8 cellular contexts compared by ENCODE assay signal in genomic region chr3:49813497-49814174, GRCh38. TPM values are rescaled to one million over a fixed set of nuclear protein-coding genes. Genes with fewer than 3 reads are reported as not detected.
DNase-seq lines count a peak whose midpoint lies in the region; ATAC-seq and TF ChIP-seq lines count a peak whose summit lies in the region.

Gene UBA7, minus strand, starts transcription at chr3:49813953. Its CDS starts 166 bp downstream, at chr3:49813787.

- peak; percentile 69 for DNase-seq in CD1c-positive myeloid dendritic cell (ENCODE audit: extremely low spot score)
- peak; percentile 82 for DNase-seq in GM20000 (ENCODE audit: low spot score)
- DNase-seq in NCI-H2196 (lab: John Stamatoyannopoulos, UW; ENCODE audit: unreplicated experiment): peak; percentile 52
- peak; percentile 61 for DNase-seq in activated naive CD8-positive, alpha-beta T cell treated with anti-CD3 and anti-CD28 coated beads, Interleukin-2, amount 10 ng/mL, durations not matched to agents 7 days and 5 days
- peak; percentile 61 to 74 (median 69) for DNase-seq in heart left ventricle
- DNase-seq in gastrocnemius medialis: no peak
- no peak for DNase-seq in BE2C

- H3K4me1 Mint-ChIP-seq in activated naive CD8-positive, alpha-beta T cell treated with anti-CD3 and anti-CD28 coated beads, Interleukin-2, amount 10 ng/mL, durations not matched to agents 7 days and 5 days: peaks cover 24% of the 10 kb centered on the region

- peak within 1 kb of the TSS; percentile 99 for H3K4me3 Mint-ChIP-seq in activated naive CD8-positive, alpha-beta T cell treated with anti-CD3 and anti-CD28 coated beads, Interleukin-2, amount 10 ng/mL, durations not matched to agents 7 days and 5 days

- H3K4me3 ChIP-seq in heart left ventricle: peak within 1 kb of the TSS; percentile 27 to 80 (median 57)
- H3K4me3 ChIP-seq in gastrocnemius medialis: peak within 1 kb of the TSS; percentile 29 to 60 (median 48)
- H3K4me3 ChIP-seq in BE2C (ENCODE audit: low read depth, low read length): no peak within 1 kb of the TSS

- TF ChIP-seq CTCF in GM20000 (IDR thresholded peaks at IDR 0.05; ENCODE audit: extremely low read depth, missing control alignments) (no peak), heart left ventricle (IDR thresholded peaks at IDR 0.05) (no peak), gastrocnemius medialis (IDR thresholded peaks at IDR 0.05 in 4 of 5, conservative IDR thresholded peaks at IDR 0.05 in 1 of 5) (no peak), BE2C (IDR thresholded peaks at IDR 0.05; ENCODE audit: low read depth, low read length) (no peak)

- H3K4me1 ChIP-seq in heart left ventricle: peaks cover 8 to 33% (median 21%) of the 10 kb centered on the region in 12 donors
- peaks cover 14 to 20% of the 10 kb centered on the region in 2 donors for H3K4me1 ChIP-seq in gastrocnemius medialis
- H3K4me1 ChIP-seq in BE2C: no peaks in the 10 kb centered on the region

- peak; percentile 94 for ATAC-seq in activated naive CD8-positive, alpha-beta T cell treated with anti-CD3 and anti-CD28 coated beads, Interleukin-2, amount 10 ng/mL, durations not matched to agents 7 days and 5 days (ENCODE audit: low read depth)
- ATAC-seq in heart left ventricle (peak; percentile 70 to 95 (median 90)), gastrocnemius medialis (peak; percentile 68 to 93), GM18873 (IDR thresholded peaks at IDR 0.05; ENCODE audit: low FRiP score, unreplicated experiment) (no peak)

- in situ Hi-C loops in gastrocnemius medialis (cut with MboI; ENCODE audit: low sequenced_read_pairs in 4 of 4): no loop called here

- H3K27ac ChIP-seq in heart left ventricle (peak within 1 kb of the TSS; percentile 71 to 92 (median 82)), gastrocnemius medialis (peak within 1 kb of the TSS; percentile 66 to 82 (median 67))

- peaks cover 19% of the 10 kb centered on the region for H3K36me3 Mint-ChIP-seq in activated naive CD8-positive, alpha-beta T cell treated with anti-CD3 and anti-CD28 coated beads, Interleukin-2, amount 10 ng/mL, durations not matched to agents 7 days and 5 days

- POLR2A ChIA-PET in activated naive CD8-positive, alpha-beta T cell treated with anti-CD3 and anti-CD28 coated beads, Interleukin-2, amount 10 ng/mL, durations not matched to agents 7 days and 5 days (lab: Charles Lee): interaction anchor here (0.8 to 3.6 kb wide), 10 partner anchors 10 to 524 kb away, joined by 3 to 65 read pairs (median 4); partner anchors contain the start of genes GMPPB, INKA1 and MON1A

- intact Hi-C loops in heart left ventricle (cut with DNase I) (loop anchor here in 1 of 10 donors (2.0 kb wide), 1 partner anchor 25 kb away; no protein-coding TSS in a partner anchor), gastrocnemius medialis (cut with DNase I; ENCODE audit: low total_unique reads) (no loop called here)

- H3K27me3 ChIP-seq in heart left ventricle (no peaks in the 10 kb centered on the region), gastrocnemius medialis (no peaks in the 10 kb centered on the region), BE2C (no peaks in the 10 kb centered on the region)

- 8 to 21% (median 14%) methylated on average over 9 of the region's 9 CpGs for WGBS in heart left ventricle, 4 donors

- no peak for TF ChIP-seq POLR2A in heart left ventricle (IDR thresholded peaks at IDR 0.05)
- no peak for TF ChIP-seq POLR2A in gastrocnemius medialis (IDR thresholded peaks at IDR 0.05)

- no peaks in the 10 kb centered on the region for H3K9me3 Mint-ChIP-seq in activated naive CD8-positive, alpha-beta T cell treated with anti-CD3 and anti-CD28 coated beads, Interleukin-2, amount 10 ng/mL, durations not matched to agents 7 days and 5 days

- H3K27me3 Mint-ChIP-seq in activated naive CD8-positive, alpha-beta T cell treated with anti-CD3 and anti-CD28 coated beads, Interleukin-2, amount 10 ng/mL, durations not matched to agents 7 days and 5 days: no peaks in the 10 kb centered on the region

- H3K27ac Mint-ChIP-seq in activated naive CD8-positive, alpha-beta T cell treated with anti-CD3 and anti-CD28 coated beads, Interleukin-2, amount 10 ng/mL, durations not matched to agents 7 days and 5 days: peak within 1 kb of the TSS; percentile 97

- H3K36me3 ChIP-seq in heart left ventricle (peaks cover 0 to 38% (median 27%) of the 10 kb centered on the region in 9 donors), gastrocnemius medialis (no peaks in the 10 kb centered on the region), BE2C (no peaks in the 10 kb centered on the region)

- H3K9me3 ChIP-seq in heart left ventricle (no peaks in the 10 kb centered on the region), gastrocnemius medialis (no peaks in the 10 kb centered on the region), BE2C (no peaks in the 10 kb centered on the region)

RNA-seq across cellular contexts. Expression of gene UBA7, which starts in this region (rescaled TPM):
- 100 to 1,000 TPM; 299 to 310 TPM for total RNA-seq in activated naive CD8-positive, alpha-beta T cell treated with anti-CD3 and anti-CD28 coated beads, Interleukin-2, amount 10 ng/mL, durations not matched to agents 7 days and 5 days
- 10 to 100 TPM; 13.7 to 72.1 (median 22.1) TPM for total RNA-seq in heart left ventricle
- 10 to 100 TPM in 1 of 2 donors, 1 to 10 TPM in 1; 8.5 to 22.8 TPM for polyA plus RNA-seq in heart left ventricle
- 10 to 100 TPM in 1 of 4 donors, 1 to 10 TPM in 3; 3.5 to 16.1 (median 5.1) TPM for total RNA-seq in gastrocnemius medialis
- polyA plus RNA-seq in BE2C (2012; ENCODE audit: insufficient read depth, insufficient read length, low read depth): 8.1 TPM

Comparison
In these comparisons a context has a peak if more than half of its experiments do, and no peak if none do; other contexts are left out.
1. RNA of gene UBA7 (total RNA-seq): 299 to 310 TPM in activated naive CD8-positive, alpha-beta T cell treated with anti-CD3 and anti-CD28 coated beads, Interleukin-2, amount 10 ng/mL, durations not matched to agents 7 days and 5 days; 13.7 to 72.1 TPM in heart left ventricle and 3.5 to 16.1 TPM in gastrocnemius medialis; every median in the first group is over 4 times any median in the second.
2. DNase-seq: peak in CD1c-positive myeloid dendritic cell (single experiment), GM20000 (single experiment), NCI-H2196 (single experiment), activated naive CD8-positive, alpha-beta T cell treated with anti-CD3 and anti-CD28 coated beads, Interleukin-2, amount 10 ng/mL, durations not matched to agents 7 days and 5 days (single experiment) and heart left ventricle (5 of 5); none in gastrocnemius medialis (0 of 2) and BE2C (single experiment).